9 cellular contexts compared by ENCODE assay signal in the genomic region with DNA sequence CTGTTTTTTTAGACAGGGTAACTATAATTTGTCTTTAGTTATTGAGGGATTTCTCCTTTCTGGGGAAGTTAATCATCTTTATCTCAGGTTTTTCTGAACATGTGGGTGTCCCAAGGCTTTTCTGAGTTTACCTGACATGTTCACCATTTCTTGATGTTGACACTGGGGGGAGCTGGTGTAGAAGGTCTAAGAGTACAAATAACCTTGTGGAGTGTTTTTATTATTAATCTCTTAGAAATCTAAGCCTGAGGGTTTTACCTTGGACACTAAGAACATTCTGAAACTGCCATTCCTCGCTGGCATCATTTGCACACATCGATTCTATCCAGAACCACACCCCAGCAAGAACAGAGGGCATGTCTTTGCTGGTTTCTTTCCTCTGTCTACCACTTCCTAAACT. TPM values are rescaled to one million over a fixed set of nuclear protein-coding genes. Genes with fewer than 3 reads are reported as not detected.
A peak's percentile ranks its signal among the peaks of the same experiment; 100 is the strongest.
DNase-seq lines count a peak whose midpoint lies in the region; ATAC-seq and TF ChIP-seq lines count a peak whose summit lies in the region.
"Had no signal": no experiment of that assay in that cellular context is flagged by ENCODE, and none has a peak within 500 bp of the region (broad histone marks: within the 10 kb centered on the region; RNA-seq: fewer than 3 reads in every experiment).

No MANE protein-coding gene starts in this region.

- TF ChIP-seq CTCF in AG09309 (IDR thresholded peaks at IDR 0.05; ENCODE audit: control insufficient read depth, insufficient read depth, low read depth, low read length, missing control alignments) (peak; percentile 37), GM20000 (IDR thresholded peaks at IDR 0.05; ENCODE audit: extremely low read depth, missing control alignments) (peak; percentile 31), adrenal gland (IDR thresholded peaks at IDR 0.05) (peak in 5 of 6 experiments; percentile 28 to 46 (median 42)), sigmoid colon (IDR thresholded peaks at IDR 0.05) (no peak)

- peaks cover 0 to 18% of the 10 kb centered on the region in 2 donors for H3K4me1 ChIP-seq in adrenal gland (replicated peaks in 1 of 2)
- H3K4me1 ChIP-seq in sigmoid colon, result peaks cover 0 to 16% (median 10%) of the 10 kb centered on the region in 4 donors

- H3K36me3 ChIP-seq in adrenal gland (replicated peaks in 1 of 2) (peaks cover 0 to 61% of the 10 kb centered on the region in 2 donors), sigmoid colon (peaks cover 5 to 73% (median 18%) of the 10 kb centered on the region in 4 donors)

- DNase-seq in AG09309 (ENCODE audit: low read depth) (no peak), GM20000 (ENCODE audit: low spot score) (no peak), adrenal gland (peak in 3 of 7 donors; percentile 22 to 53 (median 43)), left kidney (ENCODE audit: low read depth, low spot score) (peak; percentile 52), mesenteric fat pad (ENCODE audit: low spot score) (no peak), sigmoid colon (no peak)

- no peaks in the 10 kb centered on the region for H3K9me3 ChIP-seq in adrenal gland (replicated peaks in 1 of 3)
- no peaks in the 10 kb centered on the region for H3K9me3 ChIP-seq in sigmoid colon

- H3K27me3 ChIP-seq in adrenal gland, result no peaks in the 10 kb centered on the region
- H3K27me3 ChIP-seq in sigmoid colon, result no peaks in the 10 kb centered on the region

- intact Hi-C loops in adrenal gland (cut with DNase I), result no loop called here
- intact Hi-C loops in sigmoid colon (cut with DNase I), result no loop called here

- ATAC-seq in HG03565 (IDR thresholded peaks at IDR 0.05; ENCODE audit: unreplicated experiment) (no peak), HG02884 (IDR thresholded peaks at IDR 0.05; ENCODE audit: unreplicated experiment) (no peak)

- H3K27ac ChIP-seq in adrenal gland (peak overlapping the region in 1 of 5 donors; percentile 3), sigmoid colon (peak overlapping the region in 1 of 4 donors; percentile 55)

- no peak for TF ChIP-seq EP300 in sigmoid colon (IDR thresholded peaks at IDR 0.05)

- 31 to 47% (median 36%) methylated on average over 2 of the region's 2 CpGs for WGBS in adrenal gland, 4 donors
- WGBS in sigmoid colon, 2 donors, result 22 to 80% methylated on average over 2 of the region's 2 CpGs

- no peak overlapping the region for H3K4me3 ChIP-seq in AG09309 (ENCODE audit: control insufficient read depth, low read depth, low read length)
- H3K4me3 ChIP-seq in adrenal gland, result no peak overlapping the region
- no peak overlapping the region for H3K4me3 ChIP-seq in sigmoid colon

- TF ChIP-seq POLR2A in adrenal gland (IDR thresholded peaks at IDR 0.05) (no peak), sigmoid colon (IDR thresholded peaks at IDR 0.05) (no peak)

RNA-seq across cellular contexts. Expression of a gene that starts 15.6 kb away (rescaled TPM):
- total RNA-seq in adrenal gland, result not detected
- under 1 TPM in 1 of 3 donors, not detected in 2; 0.27 TPM for polyA plus RNA-seq in adrenal gland
- total RNA-seq in mesenteric fat pad, result 3.4 TPM
- not detected for total RNA-seq in sigmoid colon
- polyA plus RNA-seq in sigmoid colon, result not detected
- total RNA-seq: activated T-helper 2 cell treated with anti-CD3 and anti-CD28 coated beads, Interferon-gamma antibody, Interleukin-2, Interleukin-4, amounts not matched to agents 10 μg/mL and 5 μg/mL and 100 μg/mL, durations not matched to agents 14 hours and 24 hours and 36 hours had no signal

RNA-seq across cellular contexts. Expression of a gene that starts 20.0 kb away (rescaled TPM):
- 100 to 1,000 TPM; 286 to 562 (median 405) TPM for total RNA-seq in adrenal gland
- polyA plus RNA-seq in adrenal gland, result 100 to 1,000 TPM in 2 of 3 donors, 10 to 100 TPM in 1; 59.5 to 465 (median 103) TPM
- total RNA-seq in mesenteric fat pad, result 659 TPM
- total RNA-seq in sigmoid colon, result 100 to 1,000 TPM; 160 to 206 (median 183) TPM
- polyA plus RNA-seq in sigmoid colon, result 100 to 1,000 TPM in 1 of 3 donors, 10 to 100 TPM in 2; 54.1 to 210 (median 80.7) TPM

RNA-seq across cellular contexts. Expression of a gene that starts 58.1 kb away (rescaled TPM):
- 10 to 100 TPM; 25.0 to 45.4 (median 39.3) TPM for total RNA-seq in adrenal gland
- polyA plus RNA-seq in adrenal gland, result 10 to 100 TPM; 20.7 to 54.7 (median 21.6) TPM
- total RNA-seq in mesenteric fat pad, result 26.4 TPM
- total RNA-seq in sigmoid colon, result 10 to 100 TPM; 36.8 to 53.5 (median 50.4) TPM
- polyA plus RNA-seq in sigmoid colon, result 10 to 100 TPM; 20.2 to 34.7 (median 27.6) TPM

Comparison
In these comparisons a context has a peak if more than half of its experiments do, and no peak if none do; other contexts are left out.
1. CTCF ChIP-seq: peak in AG09309 (single experiment), GM20000 (single experiment) and adrenal gland (5 of 6); none in sigmoid colon (0 of 4).